ENCODE assay signal across 8 cellular contexts in genomic region chr1:44631647-44632510, GRCh38. TPM values are rescaled to one million over a fixed set of nuclear protein-coding genes. Genes with fewer than 3 reads are reported as not detected.
DNase-seq lines count a peak whose midpoint lies in the region; ATAC-seq and TF ChIP-seq lines count a peak whose summit lies in the region.

No MANE protein-coding gene starts in this region.

- no peak for TF ChIP-seq EP300 in transverse colon (IDR thresholded peaks at IDR 0.05; ENCODE audit: low read depth)

- peaks cover 11% of the 10 kb centered on the region; the same call in 1 of the 2 replicates for H3K79me2 ChIP-seq in SU-DHL-6 (ENCODE audit: insufficient read depth, low read length)

- H3K9me3 ChIP-seq in SU-DHL-6 (ENCODE audit: insufficient read depth, low read length), result no peaks in the 10 kb centered on the region
- no peaks in the 10 kb centered on the region for H3K9me3 ChIP-seq in transverse colon

- POLR2A ChIA-PET in HEK293T (lab: Yijun Ruan, JAX), result interaction anchor here (0.6 to 4.5 kb wide), 25 partner anchors 10 to 783 kb away, joined by 3 to 111 read pairs (median 5); partner anchors contain the start of genes ARMH1, BTBD19, CCDC24 and DYNLT4

- peak overlapping the region; percentile 82 for H3K4me2 ChIP-seq in SU-DHL-6 (ENCODE audit: low read depth, low read length, poor library complexity, severe bottlenecking)

- H3K36me3 ChIP-seq in SU-DHL-6 (ENCODE audit: low read length) (no peaks in the 10 kb centered on the region), transverse colon (peaks cover 0 to 9% (median 4%) of the 10 kb centered on the region in 4 donors)

- no peaks in the 10 kb centered on the region for H3K27me3 ChIP-seq in SU-DHL-6 (ENCODE audit: low read length)
- no peaks in the 10 kb centered on the region for H3K27me3 ChIP-seq in transverse colon

- H3K27ac ChIP-seq in SU-DHL-6 (ENCODE audit: low read depth, low read length) (peak overlapping the region; percentile 91), transverse colon (peak overlapping the region; percentile 93 to 98 (median 96))

- peaks cover 16% of the 10 kb centered on the region for H3K36me3 Mint-ChIP-seq in activated naive CD8-positive, alpha-beta T cell treated with anti-CD3 and anti-CD28 coated beads, Interleukin-2, amount 50 U/mL, for 24 hours (ENCODE audit: low read depth)

- TF ChIP-seq CTCF in SU-DHL-6 (IDR thresholded peaks at IDR 0.05; ENCODE audit: insufficient read depth, low read length, poor library complexity, severe bottlenecking) (no peak), transverse colon (IDR thresholded peaks at IDR 0.05) (no peak)

- intact Hi-C loops in cardiac septum (cut with DNase I), result loop anchor here (5.0 kb wide), 1 partner anchor 420 kb away; the partner anchor contains the start of gene DMAP1
- intact Hi-C loops in posterior cingulate gyrus (cut with DNase I), result no loop called here
- intact Hi-C loops in transverse colon (cut with DNase I; ENCODE audit: low total_unique reads), result no loop called here

- H3K9me3 Mint-ChIP-seq in activated naive CD8-positive, alpha-beta T cell treated with anti-CD3 and anti-CD28 coated beads, Interleukin-2, amount 50 U/mL, for 24 hours, result peaks cover 6% of the 10 kb centered on the region

- H3K4me1 ChIP-seq in transverse colon, result peaks cover 16 to 39% (median 19%) of the 10 kb centered on the region in 4 donors

- peak overlapping the region; percentile 67 for H3K4me3 ChIP-seq in SU-DHL-6 (ENCODE audit: insufficient read depth, low read length, poor library complexity, severe bottlenecking)
- peak overlapping the region; percentile 77 to 86 (median 84) for H3K4me3 ChIP-seq in transverse colon

- H3K4me3 Mint-ChIP-seq in activated naive CD8-positive, alpha-beta T cell treated with anti-CD3 and anti-CD28 coated beads, Interleukin-2, amount 50 U/mL, for 24 hours, result peak overlapping the region; percentile 85

- no peaks in the 10 kb centered on the region for H3K27me3 Mint-ChIP-seq in activated naive CD8-positive, alpha-beta T cell treated with anti-CD3 and anti-CD28 coated beads, Interleukin-2, amount 50 U/mL, for 24 hours

- peak overlapping the region; percentile 95 for H3K27ac Mint-ChIP-seq in activated naive CD8-positive, alpha-beta T cell treated with anti-CD3 and anti-CD28 coated beads, Interleukin-2, amount 50 U/mL, for 24 hours

- CTCF ChIA-PET in HEK293T (lab: Yijun Ruan, JAX), result interaction anchor here (0.8 to 2.3 kb wide), 5 partner anchors 21 to 584 kb away, joined by 4 to 12 read pairs (median 5); no protein-coding TSS in a partner anchor

- peak; percentile 97 for DNase-seq in GM03348 (ENCODE audit: low spot score)
- peak; percentile 91 for DNase-seq in HEK293T (ENCODE audit: extremely low spot score)
- DNase-seq in NCI-H1048 (lab: John Stamatoyannopoulos, UW), result peak; percentile 65
- peak; percentile 92 for DNase-seq in activated naive CD8-positive, alpha-beta T cell treated with anti-CD3 and anti-CD28 coated beads, Interleukin-2, amount 50 U/mL, for 24 hours
- DNase-seq in cardiac septum (ENCODE audit: low spot score), result peak; percentile 95
- DNase-seq in posterior cingulate gyrus, result peak; percentile 72 to 97 (median 86)
- peak; percentile 93 for DNase-seq in transverse colon

- H4K20me1 ChIP-seq in SU-DHL-6 (ENCODE audit: low read depth, low read length), result no peaks in the 10 kb centered on the region

- TF ChIP-seq POLR2A in transverse colon (IDR thresholded peaks at IDR 0.05), result peak; percentile 84

- H3K9ac ChIP-seq in SU-DHL-6 (ENCODE audit: low read length), result peak overlapping the region; percentile 75

- no peaks in the 10 kb centered on the region for H3K9me2 ChIP-seq in SU-DHL-6 (replicated peaks; ENCODE audit: insufficient read depth, low read length)

- H2AFZ ChIP-seq in SU-DHL-6 (ENCODE audit: low read depth, low read length, severe bottlenecking), result peak overlapping the region; percentile 84

- peak; percentile 85 for ATAC-seq in activated naive CD8-positive, alpha-beta T cell treated with anti-CD3 and anti-CD28 coated beads, Interleukin-2, amount 50 U/mL, for 24 hours

- H3K4me1 Mint-ChIP-seq in activated naive CD8-positive, alpha-beta T cell treated with anti-CD3 and anti-CD28 coated beads, Interleukin-2, amount 50 U/mL, for 24 hours, result peaks cover 36% of the 10 kb centered on the region

- WGBS in transverse colon (ENCODE audit: low coverage in 1 of 2), 2 donors, result 1% methylated on average over 67 of the region's 86 CpGs; no CpG with 5 or more reads in 1 of the 2 donors

- in situ Hi-C loops in transverse colon (cut with MboI; ENCODE audit: low pct_ligation_motif_present in 1 of 4, low pct_unique_long_range_greater_than_20kb in 1 of 4, low sequenced_read_pairs in 3 of 4), result no loop called here

- H3F3A ChIP-seq in SU-DHL-6 (ENCODE audit: insufficient read depth), result 0 out of 2 replicates have a peak, but pooled peaks cover 5% of the 10 kb centered on the region

TF ChIP-seq in HEK293T, 16 proteins besides CTCF, POLR2A, EP300 and RAD21:
- TF ChIP-seq FOXM1 (IDR thresholded peaks at IDR 0.05; ENCODE audit: borderline replicate concordance), result peak; percentile 67
- no peak for TF ChIP-seq NFRKB (IDR thresholded peaks at IDR 0.05)
- TF ChIP-seq ARNT (IDR thresholded peaks at IDR 0.05), result peak; percentile 78
- peak; percentile 55; the same call in 1 of the 2 replicates for TF ChIP-seq HDGF (IDR thresholded peaks at IDR 0.05; ENCODE audit: borderline replicate concordance)
- peak; percentile 64 for TF ChIP-seq L3MBTL2 (conservative IDR thresholded peaks at IDR 0.05)
- TF ChIP-seq LEF1 (IDR thresholded peaks at IDR 0.05; ENCODE audit: borderline replicate concordance), result peak; percentile 80
- TF ChIP-seq, protein P1, sequence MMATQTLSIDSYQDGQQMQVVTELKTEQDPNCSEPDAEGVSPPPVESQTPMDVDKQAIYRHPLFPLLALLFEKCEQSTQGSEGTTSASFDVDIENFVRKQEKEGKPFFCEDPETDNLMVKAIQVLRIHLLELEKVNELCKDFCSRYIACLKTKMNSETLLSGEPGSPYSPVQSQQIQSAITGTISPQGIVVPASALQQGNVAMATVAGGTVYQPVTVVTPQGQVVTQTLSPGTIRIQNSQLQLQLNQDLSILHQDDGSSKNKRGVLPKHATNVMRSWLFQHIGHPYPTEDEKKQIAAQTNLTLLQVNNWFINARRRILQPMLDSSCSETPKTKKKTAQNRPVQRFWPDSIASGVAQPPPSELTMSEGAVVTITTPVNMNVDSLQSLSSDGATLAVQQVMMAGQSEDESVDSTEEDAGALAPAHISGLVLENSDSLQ (IDR thresholded peaks at IDR 0.05), result no peak
- peak; percentile 39; the same call in 1 of the 2 replicates for TF ChIP-seq ELF4 (IDR thresholded peaks at IDR 0.05)
TF ChIP-seq in HEK293T: peak in this region for 6.

RNA-seq across cellular contexts. Expression of gene TMEM53, which starts 42.4 kb away (rescaled TPM):
- total RNA-seq in cardiac septum (9.8 TPM), transverse colon (10 to 100 TPM; 14.2 to 40.8 (median 22.9) TPM)

RNA-seq across cellular contexts. Expression of gene ARMH1, which starts 42.6 kb away (rescaled TPM):
- total RNA-seq in cardiac septum (0.70 TPM), transverse colon (1 to 10 TPM in 1 of 4 donors, under 1 TPM in 2, not detected in 1; 0.40 to 2.5 (median 0.96) TPM)

Comparison
In these comparisons a context has a peak if more than half of its experiments do, and no peak if none do; other contexts are left out.
1. Peak in every context shown above with its lines: DNase-seq, ATAC-seq, H3K4me3 ChIP-seq and H3K27ac ChIP-seq.